ENCODE assay signal across 8 cellular contexts in genomic region chr1:206705187-206705586, GRCh38. TPM values are rescaled to one million over a fixed set of nuclear protein-coding genes. Genes with fewer than 3 reads are reported as not detected.
DNase-seq lines count a peak whose midpoint lies in the region; ATAC-seq and TF ChIP-seq lines count a peak whose summit lies in the region.

No MANE protein-coding gene starts in this region.

- H3K4me3 Mint-ChIP-seq in activated CD4-positive, alpha-beta memory T cell treated with anti-CD3 and anti-CD28 coated beads for 36 hours = no peak overlapping the region
- no peak overlapping the region for H3K4me3 Mint-ChIP-seq in activated CD4-positive, alpha-beta memory T cell treated with anti-CD3 and anti-CD28 coated beads, Interleukin-2, amount 10 ng/mL, durations not matched to agents 7 days and 5 days
- H3K4me3 Mint-ChIP-seq in activated naive CD4-positive, alpha-beta T cell treated with anti-CD3 and anti-CD28 coated beads for 36 hours = no peak overlapping the region

- WGBS in heart left ventricle, 4 donors = 11 to 30% (median 21%) methylated on average over 4 of the region's 4 CpGs

- peak overlapping the region; percentile 87 for H3K27ac Mint-ChIP-seq in activated CD4-positive, alpha-beta memory T cell treated with anti-CD3 and anti-CD28 coated beads for 36 hours
- H3K27ac Mint-ChIP-seq in activated CD4-positive, alpha-beta memory T cell treated with anti-CD3 and anti-CD28 coated beads, Interleukin-2, amount 10 ng/mL, durations not matched to agents 7 days and 5 days = no peak overlapping the region
- H3K27ac Mint-ChIP-seq in activated naive CD4-positive, alpha-beta T cell treated with anti-CD3 and anti-CD28 coated beads for 36 hours = no peak overlapping the region

- no peaks in the 10 kb centered on the region for H3K36me3 Mint-ChIP-seq in activated CD4-positive, alpha-beta memory T cell treated with anti-CD3 and anti-CD28 coated beads for 36 hours
- peaks cover 7% of the 10 kb centered on the region for H3K36me3 Mint-ChIP-seq in activated CD4-positive, alpha-beta memory T cell treated with anti-CD3 and anti-CD28 coated beads, Interleukin-2, amount 10 ng/mL, durations not matched to agents 7 days and 5 days (ENCODE audit: low read depth)
- peaks cover 1% of the 10 kb centered on the region for H3K36me3 Mint-ChIP-seq in activated naive CD4-positive, alpha-beta T cell treated with anti-CD3 and anti-CD28 coated beads for 36 hours (ENCODE audit: low read depth)

- no peaks in the 10 kb centered on the region for H3K27me3 Mint-ChIP-seq in activated CD4-positive, alpha-beta memory T cell treated with anti-CD3 and anti-CD28 coated beads for 36 hours
- H3K27me3 Mint-ChIP-seq in activated CD4-positive, alpha-beta memory T cell treated with anti-CD3 and anti-CD28 coated beads, Interleukin-2, amount 10 ng/mL, durations not matched to agents 7 days and 5 days = no peaks in the 10 kb centered on the region
- no peaks in the 10 kb centered on the region for H3K27me3 Mint-ChIP-seq in activated naive CD4-positive, alpha-beta T cell treated with anti-CD3 and anti-CD28 coated beads for 36 hours (ENCODE audit: low read depth)

- intact Hi-C loops in activated CD4-positive, alpha-beta memory T cell treated with anti-CD3 and anti-CD28 coated beads for 36 hours (cut with micrococcal nuclease) = no loop called here
- intact Hi-C loops in heart left ventricle (cut with DNase I) = loop anchor here in 1 of 10 donors (2.0 kb wide), 1 partner anchor 18 kb away; no protein-coding TSS in a partner anchor
- intact Hi-C loops in activated naive CD4-positive, alpha-beta T cell treated with anti-CD3 and anti-CD28 coated beads for 36 hours (cut with micrococcal nuclease) = no loop called here

- CTCF ChIA-PET in activated CD4-positive, alpha-beta memory T cell treated with anti-CD3 and anti-CD28 coated beads for 36 hours (lab: Charles Lee) = interaction anchor here (0.8 to 3.6 kb wide), 9 partner anchors 14 to 277 kb away, joined by 3 to 21 read pairs (median 4); no protein-coding TSS in a partner anchor
- CTCF ChIA-PET in activated CD4-positive, alpha-beta memory T cell treated with anti-CD3 and anti-CD28 coated beads, Interleukin-2, amount 10 ng/mL, durations not matched to agents 7 days and 5 days (lab: Charles Lee) = interaction anchor here (1.1 to 3.3 kb wide), 3 partner anchors 21 to 41 kb away, joined by 3 to 10 read pairs (median 7); no protein-coding TSS in a partner anchor
- CTCF ChIA-PET in activated naive CD4-positive, alpha-beta T cell treated with anti-CD3 and anti-CD28 coated beads for 36 hours (lab: Charles Lee) = interaction anchor here (1.0 to 4.7 kb wide), 5 partner anchors 11 to 67 kb away, joined by 3 to 23 read pairs (median 4); partner anchors contain the start of gene IL10

- peak; percentile 18 to 63 (median 28) for ATAC-seq in heart left ventricle
- no peak for ATAC-seq in thoracic aorta (ENCODE audit: insufficient number of reproducible peaks, low FRiP score, low read depth)

- no peaks in the 10 kb centered on the region for H3K9me3 Mint-ChIP-seq in activated CD4-positive, alpha-beta memory T cell treated with anti-CD3 and anti-CD28 coated beads for 36 hours
- H3K9me3 Mint-ChIP-seq in activated CD4-positive, alpha-beta memory T cell treated with anti-CD3 and anti-CD28 coated beads, Interleukin-2, amount 10 ng/mL, durations not matched to agents 7 days and 5 days = no peaks in the 10 kb centered on the region
- H3K9me3 Mint-ChIP-seq in activated naive CD4-positive, alpha-beta T cell treated with anti-CD3 and anti-CD28 coated beads for 36 hours = no peaks in the 10 kb centered on the region

- POLR2A ChIA-PET in activated CD4-positive, alpha-beta memory T cell treated with anti-CD3 and anti-CD28 coated beads for 36 hours (lab: Charles Lee) = interaction anchor here (2.6 kb wide), 1 partner anchor 20 kb away, joined by 14 read pairs; the partner anchor contains the start of gene MAPKAPK2
- POLR2A ChIA-PET in activated CD4-positive, alpha-beta memory T cell treated with anti-CD3 and anti-CD28 coated beads, Interleukin-2, amount 10 ng/mL, durations not matched to agents 7 days and 5 days (lab: Charles Lee) = interaction anchor here (1.2 to 2.7 kb wide), 2 partner anchors 10 to 17 kb away, joined by 3 to 15 read pairs; no protein-coding TSS in a partner anchor

- H3K27me3 ChIP-seq in heart left ventricle (no peaks in the 10 kb centered on the region), thoracic aorta (replicated peaks; ENCODE audit: insufficient read depth) (no peaks in the 10 kb centered on the region)

- peaks cover 0 to 7% (median 0%) of the 10 kb centered on the region in 9 donors for H3K36me3 ChIP-seq in heart left ventricle
- H3K36me3 ChIP-seq in thoracic aorta = no peaks in the 10 kb centered on the region

- H3K27ac ChIP-seq in heart left ventricle = peak overlapping the region in 11 of 12 donors; percentile 42 to 82 (median 70)
- H3K27ac ChIP-seq in thoracic aorta = peak overlapping the region; percentile 50 to 64

- H3K4me3 ChIP-seq in heart left ventricle (no peak overlapping the region), thoracic aorta (peak overlapping the region; percentile 1)

- no peak for TF ChIP-seq POLR2A in heart left ventricle (IDR thresholded peaks at IDR 0.05)

- H3K9me3 ChIP-seq in heart left ventricle (no peaks in the 10 kb centered on the region), thoracic aorta (no peaks in the 10 kb centered on the region)

- TF ChIP-seq CTCF in heart left ventricle (IDR thresholded peaks at IDR 0.05) (no peak), thoracic aorta (IDR thresholded peaks at IDR 0.05) (no peak)

- H3K4me1 ChIP-seq in heart left ventricle = peaks cover 48 to 100% (median 94%) of the 10 kb centered on the region in 12 donors
- H3K4me1 ChIP-seq in thoracic aorta (ENCODE audit: control insufficient read depth in 1 of 2, low read depth in 2 of 2) = peaks cover 49 to 87% of the 10 kb centered on the region in 2 donors

- H3K4me1 Mint-ChIP-seq in activated CD4-positive, alpha-beta memory T cell treated with anti-CD3 and anti-CD28 coated beads for 36 hours (ENCODE audit: low read depth) = peaks cover 93% of the 10 kb centered on the region
- H3K4me1 Mint-ChIP-seq in activated CD4-positive, alpha-beta memory T cell treated with anti-CD3 and anti-CD28 coated beads, Interleukin-2, amount 10 ng/mL, durations not matched to agents 7 days and 5 days = peaks cover 82% of the 10 kb centered on the region
- peaks cover 81% of the 10 kb centered on the region for H3K4me1 Mint-ChIP-seq in activated naive CD4-positive, alpha-beta T cell treated with anti-CD3 and anti-CD28 coated beads for 36 hours (ENCODE audit: low read depth)

- DNase-seq in activated CD4-positive, alpha-beta memory T cell treated with anti-CD3 and anti-CD28 coated beads for 36 hours = no peak
- DNase-seq in activated CD4-positive, alpha-beta memory T cell treated with anti-CD3 and anti-CD28 coated beads, Interleukin-2, amount 10 ng/mL, durations not matched to agents 7 days and 5 days = no peak
- peak; percentile 92 to 94 for DNase-seq in SHP77 (lab: John Stamatoyannopoulos, UW)
- peak in 1 of 5 donors; percentile 56 for DNase-seq in heart left ventricle
- no peak for DNase-seq in thoracic aorta (ENCODE audit: low spot score)
- no peak for DNase-seq in NK-92 (lab: John Stamatoyannopoulos, UW; ENCODE audit: unreplicated experiment)
- no peak for DNase-seq in AML-193 (lab: John Stamatoyannopoulos, UW)
- no peak for DNase-seq in activated naive CD4-positive, alpha-beta T cell treated with anti-CD3 and anti-CD28 coated beads for 36 hours

RNA-seq across cellular contexts. Expression of gene MAPKAPK2, which starts 20.5 kb away (rescaled TPM):
- total RNA-seq in activated CD4-positive, alpha-beta memory T cell treated with anti-CD3 and anti-CD28 coated beads for 36 hours = 10 to 100 TPM; 96.9 to 97.4 TPM
- 10 to 100 TPM; 89.1 to 95.2 TPM for total RNA-seq in activated CD4-positive, alpha-beta memory T cell treated with anti-CD3 and anti-CD28 coated beads, Interleukin-2, amount 10 ng/mL, durations not matched to agents 7 days and 5 days
- total RNA-seq in heart left ventricle = 100 to 1,000 TPM; 163 to 327 (median 223) TPM
- polyA plus RNA-seq in heart left ventricle = 100 to 1,000 TPM; 126 to 227 TPM
- total RNA-seq in thoracic aorta = 10 to 100 TPM; 80.7 to 89.2 TPM
- 10 to 100 TPM; 83.4 to 85.3 TPM for total RNA-seq in activated naive CD4-positive, alpha-beta T cell treated with anti-CD3 and anti-CD28 coated beads for 36 hours

Comparison
In these comparisons a context has a peak if more than half of its experiments do, and no peak if none do; other contexts are left out.
1. DNase-seq: peak in SHP77 (2 of 2); none in activated CD4-positive, alpha-beta memory T cell treated with anti-CD3 and anti-CD28 coated beads for 36 hours (single experiment), activated CD4-positive, alpha-beta memory T cell treated with anti-CD3 and anti-CD28 coated beads, Interleukin-2, amount 10 ng/mL, durations not matched to agents 7 days and 5 days (single experiment), thoracic aorta (single experiment), NK-92 (single experiment), AML-193 (0 of 2) and activated naive CD4-positive, alpha-beta T cell treated with anti-CD3 and anti-CD28 coated beads for 36 hours (single experiment).